Comparison of ENCODE assay signal across 2 cellular contexts in the genomic region with DNA sequence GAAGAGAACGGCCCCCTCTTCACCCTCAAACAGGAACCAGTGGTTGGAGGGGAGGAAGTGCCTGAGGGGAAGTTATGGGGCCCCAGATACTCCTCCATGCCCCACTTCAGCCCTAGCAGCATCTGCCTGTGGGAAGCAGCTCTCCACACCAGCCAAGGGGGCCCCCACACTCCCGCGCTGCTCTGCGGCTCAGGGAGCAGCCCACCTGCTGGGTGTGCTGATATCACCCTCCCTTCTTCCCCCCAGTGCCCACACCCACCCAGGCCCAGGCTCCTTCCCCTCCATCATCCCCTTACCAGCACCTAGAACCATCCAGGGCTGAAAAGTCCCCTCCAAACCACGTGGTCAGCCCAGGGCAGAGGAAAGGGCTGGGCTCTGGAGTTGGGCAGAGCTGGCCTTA.
TF ChIP-seq lines count a peak whose summit lies in the region.

No MANE protein-coding gene starts in this region.

TF ChIP-seq in liver, 16 proteins besides CTCF, POLR2A, EP300 and RAD21:
- no peak for TF ChIP-seq HNF4A (conservative IDR thresholded peaks at IDR 0.05)
TF ChIP-seq in liver: peak in this region for 0.

TF ChIP-seq in HepG2, 621 proteins besides CTCF, POLR2A, EP300 and RAD21:
- TF ChIP-seq, protein P1, sequence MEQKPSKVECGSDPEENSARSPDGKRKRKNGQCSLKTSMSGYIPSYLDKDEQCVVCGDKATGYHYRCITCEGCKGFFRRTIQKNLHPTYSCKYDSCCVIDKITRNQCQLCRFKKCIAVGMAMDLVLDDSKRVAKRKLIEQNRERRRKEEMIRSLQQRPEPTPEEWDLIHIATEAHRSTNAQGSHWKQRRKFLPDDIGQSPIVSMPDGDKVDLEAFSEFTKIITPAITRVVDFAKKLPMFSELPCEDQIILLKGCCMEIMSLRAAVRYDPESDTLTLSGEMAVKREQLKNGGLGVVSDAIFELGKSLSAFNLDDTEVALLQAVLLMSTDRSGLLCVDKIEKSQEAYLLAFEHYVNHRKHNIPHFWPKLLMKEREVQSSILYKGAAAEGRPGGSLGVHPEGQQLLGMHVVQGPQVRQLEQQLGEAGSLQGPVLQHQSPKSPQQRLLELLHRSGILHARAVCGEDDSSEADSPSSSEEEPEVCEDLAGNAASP (CRISPR knock-in tag; IDR thresholded peaks at IDR 0.05; ENCODE audit: borderline replicate concordance), result no peak
- TF ChIP-seq ZBTB3 (CRISPR knock-in tag; IDR thresholded peaks at IDR 0.05; ENCODE audit: borderline replicate concordance, low read depth) (no peak), ZNF446 (CRISPR knock-in tag; IDR thresholded peaks at IDR 0.05) (no peak)
- TF ChIP-seq, protein P2, sequence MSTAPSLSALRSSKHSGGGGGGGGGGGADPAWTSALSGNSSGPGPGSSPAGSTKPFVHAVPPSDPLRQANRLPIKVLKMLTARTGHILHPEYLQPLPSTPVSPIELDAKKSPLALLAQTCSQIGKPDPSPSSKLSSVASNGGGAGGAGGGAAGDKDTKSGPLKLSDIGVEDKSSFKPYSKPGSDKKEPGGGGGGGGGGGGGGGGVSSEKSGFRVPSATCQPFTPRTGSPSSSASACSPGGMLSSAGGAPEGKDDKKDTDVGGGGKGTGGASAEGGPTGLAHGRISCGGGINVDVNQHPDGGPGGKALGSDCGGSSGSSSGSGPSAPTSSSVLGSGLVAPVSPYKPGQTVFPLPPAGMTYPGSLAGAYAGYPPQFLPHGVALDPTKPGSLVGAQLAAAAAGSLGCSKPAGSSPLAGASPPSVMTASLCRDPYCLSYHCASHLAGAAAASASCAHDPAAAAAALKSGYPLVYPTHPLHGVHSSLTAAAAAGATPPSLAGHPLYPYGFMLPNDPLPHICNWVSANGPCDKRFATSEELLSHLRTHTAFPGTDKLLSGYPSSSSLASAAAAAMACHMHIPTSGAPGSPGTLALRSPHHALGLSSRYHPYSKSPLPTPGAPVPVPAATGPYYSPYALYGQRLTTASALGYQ (CRISPR knock-in tag; IDR thresholded peaks at IDR 0.05), result no peak
